In the genomic region with DNA sequence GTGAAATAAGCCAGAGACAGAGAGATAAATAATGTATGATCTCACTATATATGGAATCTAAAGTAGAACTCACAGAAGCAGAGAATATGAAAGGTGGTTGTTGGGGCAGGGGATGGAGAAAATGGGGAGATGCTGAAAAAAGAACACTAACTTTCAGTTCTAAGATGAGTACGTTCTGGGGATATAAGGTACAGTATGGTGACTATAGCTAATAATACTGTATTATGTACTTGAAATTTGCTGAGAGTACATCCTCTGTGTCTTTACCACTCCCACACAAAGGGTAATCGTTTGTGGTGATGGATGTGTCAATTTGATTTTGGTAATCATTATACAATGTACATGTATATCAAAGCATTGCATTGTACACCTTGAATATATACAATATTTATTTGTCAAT, we compare ENCODE assay signal across 10 cellular contexts.
DNase-seq lines count a peak whose midpoint lies in the region; ATAC-seq lines count a peak whose summit lies in the region.
"Had no signal": no experiment of that assay in that cellular context is flagged by ENCODE, and none has a peak within 500 bp of the region (broad histone marks: within the 10 kb centered on the region; RNA-seq: fewer than 3 reads in every experiment).

No MANE protein-coding gene starts in this region.

- in situ Hi-C loops in KBM-7 (cut with MboI; ENCODE audit: low pct_unique_long_range_greater_than_20kb, low sequenced_read_pairs), result no loop called here

- peak; percentile 58 for ATAC-seq in GM18868 (IDR thresholded peaks at IDR 0.05; ENCODE audit: unreplicated experiment)
- ATAC-seq in GM21717 (IDR thresholded peaks at IDR 0.05; ENCODE audit: unreplicated experiment), result peak; percentile 52
- ATAC-seq in HG03457 (IDR thresholded peaks at IDR 0.05; ENCODE audit: unreplicated experiment), result peak; percentile 42
- ATAC-seq in stimulated activated effector memory CD8-positive, alpha-beta T cell treated with anti-CD3 and anti-CD28 coated beads, Interleukin-12 subunit alpha, Interleukin-12 subunit beta, amount 100 ng/mL, for 72 hours, result peak; percentile 71

- DNase-seq in stimulated activated effector memory CD8-positive, alpha-beta T cell treated with anti-CD3 and anti-CD28 coated beads, Interleukin-12 subunit alpha, Interleukin-12 subunit beta, amount 100 ng/mL, for 72 hours (ENCODE audit: low spot score in 2 of 2), result no peak
- DNase-seq in LoVo (ENCODE audit: low spot score) (no peak), KBM-7 (no peak)
- DNase-seq in central memory CD4-positive, alpha-beta T cell, result no peak
- DNase-seq: CD4-positive, alpha-beta T cell; GOT3; Kasumi-1 had no signal

- H3K4me3 Mint-ChIP-seq in stimulated activated effector memory CD8-positive, alpha-beta T cell treated with anti-CD3 and anti-CD28 coated beads, Interleukin-12 subunit alpha, Interleukin-12 subunit beta, amount 100 ng/mL, for 72 hours, result no peak overlapping the region
- H3K4me3 Mint-ChIP-seq: CD4-positive, alpha-beta T cell had no signal

- peaks cover 47% of the 10 kb centered on the region for H3K4me1 Mint-ChIP-seq in stimulated activated effector memory CD8-positive, alpha-beta T cell treated with anti-CD3 and anti-CD28 coated beads, Interleukin-12 subunit alpha, Interleukin-12 subunit beta, amount 100 ng/mL, for 72 hours

- H3K36me3 Mint-ChIP-seq in stimulated activated effector memory CD8-positive, alpha-beta T cell treated with anti-CD3 and anti-CD28 coated beads, Interleukin-12 subunit alpha, Interleukin-12 subunit beta, amount 100 ng/mL, for 72 hours, result peaks cover 9% of the 10 kb centered on the region

- no peak overlapping the region for H3K27ac Mint-ChIP-seq in stimulated activated effector memory CD8-positive, alpha-beta T cell treated with anti-CD3 and anti-CD28 coated beads, Interleukin-12 subunit alpha, Interleukin-12 subunit beta, amount 100 ng/mL, for 72 hours
- H3K27ac Mint-ChIP-seq: CD4-positive, alpha-beta T cell had no signal

- no peaks in the 10 kb centered on the region for H3K9me3 Mint-ChIP-seq in stimulated activated effector memory CD8-positive, alpha-beta T cell treated with anti-CD3 and anti-CD28 coated beads, Interleukin-12 subunit alpha, Interleukin-12 subunit beta, amount 100 ng/mL, for 72 hours
- H3K9me3 Mint-ChIP-seq: CD4-positive, alpha-beta T cell had no signal
